ENCODE assay signal across 30 cellular contexts in the genomic region with DNA sequence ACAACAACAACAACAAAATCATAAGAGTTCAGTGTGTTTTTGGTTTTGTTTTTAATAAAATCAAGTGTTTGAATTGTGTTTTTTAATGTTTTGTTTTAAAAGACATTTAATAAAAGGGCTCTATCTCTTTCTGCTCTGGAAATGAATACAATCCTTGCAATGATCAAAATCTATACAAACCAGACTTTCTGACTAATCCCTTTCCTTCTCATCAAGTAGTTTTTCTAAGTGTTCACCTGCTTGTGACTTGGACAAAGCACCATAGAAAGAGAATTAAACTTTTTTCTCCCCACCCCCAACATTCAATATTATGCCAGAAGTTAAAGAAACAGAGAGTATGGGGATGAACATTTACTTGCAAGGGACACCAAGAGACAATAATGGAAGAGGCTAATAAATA.
"Had no signal": no experiment of that assay in that cellular context is flagged by ENCODE, and none has a peak within 500 bp of the region (broad histone marks: within the 10 kb centered on the region; RNA-seq: fewer than 3 reads in every experiment).

No MANE protein-coding gene starts in this region.

- H3K9ac ChIP-seq: parathyroid adenoma had no signal

- H3K27ac ChIP-seq: esophagus muscularis mucosa, foreskin keratinocyte, gastroesophageal sphincter, heart left ventricle, hepatocyte, neutrophil, parathyroid adenoma, right lobe of liver, testis, tibial artery had no signal

- H3K4me1 Mint-ChIP-seq: mesothelial cell of epicardium had no signal

- H3K4me1 ChIP-seq: foreskin keratinocyte, parathyroid adenoma, right lobe of liver, testis, tibial artery had no signal

- ATAC-seq: foreskin keratinocyte; gastroesophageal sphincter; heart left ventricle; left lobe of liver; mucosa of descending colon; right lobe of liver; stimulated activated naive CD8-positive, alpha-beta T cell treated with anti-CD3 and anti-CD28 coated beads, Interleukin-15, Interleukin-2, amounts not matched to agents 100 U/mL and 50 U/mL, for 24 hours had no signal

- H3K27ac Mint-ChIP-seq: dendritic cell treated with granulocyte-macrophage colony-stimulating factor and Interleukin-4, amounts not matched to agents 40 ng/mL and 50 ng/mL, for 4 days; memory B cell; mesothelial cell of epicardium; natural killer cell treated with Interleukin-12 subunit alpha and Interleukin-12 subunit beta and Interleukin-15 and Interleukin-18, amount 100 ng/mL, for 72 hours; progenitor cell of endocrine pancreas; type B pancreatic cell had no signal

- H3K4me2 ChIP-seq: hepatocyte had no signal

- DNase-seq: effector CD8-positive, alpha-beta T cell; foreskin keratinocyte; heart left ventricle; kidney; mucosa of descending colon; naive B cell; right lobe of liver; small intestine; stimulated activated CD4-positive, alpha-beta T cell treated with anti-CD3 and anti-CD28 coated beads, Interleukin-12 subunit alpha, Interleukin-12 subunit beta, amount 100 ng/mL, for 4 hours; stimulated activated CD4-positive, alpha-beta T cell treated with anti-CD3 and anti-CD28 coated beads, Interleukin-1b, Interleukin-23, amount 100 ng/mL, for 48 hours; stimulated activated CD4-positive, alpha-beta T cell treated with anti-CD3 and anti-CD28 coated beads, Interleukin-4, amount 100 ng/mL, for 1 hour; stimulated activated CD8-positive, alpha-beta memory T cell treated with anti-CD3 and anti-CD28 coated beads, Interleukin-4, amount 100 ng/mL, for 48 hours; stimulated activated naive CD8-positive, alpha-beta T cell treated with anti-CD3 and anti-CD28 coated beads, Interleukin-15, Interleukin-2, amounts not matched to agents 100 U/mL and 50 U/mL, for 24 hours; substantia nigra; testis; tibial artery had no signal

- H3K36me3 ChIP-seq: neutrophil had no signal

- H3K27me3 Mint-ChIP-seq: dendritic cell treated with granulocyte-macrophage colony-stimulating factor and Interleukin-4, amounts not matched to agents 40 ng/mL and 50 ng/mL, for 4 days; naive B cell; natural killer cell treated with Interleukin-12 subunit alpha and Interleukin-12 subunit beta and Interleukin-15 and Interleukin-18, amount 100 ng/mL, for 72 hours; progenitor cell of endocrine pancreas; type B pancreatic cell had no signal

- H3K79me2 ChIP-seq: parathyroid adenoma had no signal

- H3K36me3 Mint-ChIP-seq: memory B cell, naive B cell had no signal

- H3K9me3 ChIP-seq: esophagus muscularis mucosa, gastroesophageal sphincter, heart left ventricle, mucosa of descending colon, neutrophil, right lobe of liver, testis, tibial artery had no signal

- H3K9me3 Mint-ChIP-seq: dendritic cell treated with granulocyte-macrophage colony-stimulating factor and Interleukin-4, amounts not matched to agents 40 ng/mL and 50 ng/mL, for 4 days; mesothelial cell of epicardium; natural killer cell treated with Interleukin-12 subunit alpha and Interleukin-12 subunit beta and Interleukin-15 and Interleukin-18, amount 100 ng/mL, for 72 hours; neural crest cell; type B pancreatic cell had no signal

- H2AFZ ChIP-seq: hepatocyte, parathyroid adenoma had no signal

- H3K27me3 ChIP-seq: esophagus muscularis mucosa, foreskin keratinocyte, gastroesophageal sphincter, heart left ventricle, hepatocyte, neutrophil, right lobe of liver, testis, tibial artery had no signal

- H3K4me3 ChIP-seq: esophagus muscularis mucosa, gastroesophageal sphincter, heart left ventricle, hepatocyte, lung, mucosa of descending colon, right lobe of liver, testis, tibial artery had no signal

- H3K4me3 Mint-ChIP-seq: dendritic cell treated with granulocyte-macrophage colony-stimulating factor and Interleukin-4, amounts not matched to agents 40 ng/mL and 50 ng/mL, for 4 days; memory B cell; mesothelial cell of epicardium; natural killer cell treated with Interleukin-12 subunit alpha and Interleukin-12 subunit beta and Interleukin-15 and Interleukin-18, amount 100 ng/mL, for 72 hours; neural crest cell; type B pancreatic cell had no signal
